In genomic region chr9:105114956-105115728, GRCh38 we compare ENCODE assay signal across 8 cellular contexts.
DNase-seq lines count a peak whose midpoint lies in the region; ATAC-seq and FAIRE-seq lines count a peak whose summit lies in the region.

No MANE protein-coding gene starts in this region.

- intact Hi-C loops in activated T-helper 2 cell treated with anti-CD3 and anti-CD28 coated beads, Interferon-gamma antibody, Interleukin-2, Interleukin-4, amounts not matched to agents 10 μg/mL and 5 μg/mL and 100 μg/mL, durations not matched to agents 14 hours and 24 hours and 36 hours (cut with micrococcal nuclease) = no loop called here

- H3K27me3 Mint-ChIP-seq in activated T-cell treated with anti-CD3 and anti-CD28 coated beads, Interleukin-2, amount 50 U/mL, for 72 hours (ENCODE audit: low read depth) = no peaks in the 10 kb centered on the region
- peaks cover under 1% of the 10 kb centered on the region for H3K27me3 Mint-ChIP-seq in memory B cell
- H3K27me3 Mint-ChIP-seq in activated T-helper 2 cell treated with anti-CD3 and anti-CD28 coated beads, Interferon-gamma antibody, Interleukin-2, Interleukin-4, amounts not matched to agents 10 μg/mL and 5 μg/mL and 100 μg/mL, durations not matched to agents 14 hours and 24 hours and 36 hours (ENCODE audit: low read depth) = peaks cover 2% of the 10 kb centered on the region

- H3K36me3 Mint-ChIP-seq in activated T-cell treated with anti-CD3 and anti-CD28 coated beads, Interleukin-2, amount 50 U/mL, for 72 hours (ENCODE audit: insufficient read depth in 2 of 2) = no peaks in the 10 kb centered on the region
- H3K36me3 Mint-ChIP-seq in memory B cell = no peaks in the 10 kb centered on the region
- no peaks in the 10 kb centered on the region for H3K36me3 Mint-ChIP-seq in activated T-helper 2 cell treated with anti-CD3 and anti-CD28 coated beads, Interferon-gamma antibody, Interleukin-2, Interleukin-4, amounts not matched to agents 10 μg/mL and 5 μg/mL and 100 μg/mL, durations not matched to agents 14 hours and 24 hours and 36 hours (ENCODE audit: low read depth)

- no peak for FAIRE-seq in frontal cortex (lab: Jason Lieb, UNC)

- H3K9me3 Mint-ChIP-seq in activated T-cell treated with anti-CD3 and anti-CD28 coated beads, Interleukin-2, amount 50 U/mL, for 72 hours = no peaks in the 10 kb centered on the region
- H3K9me3 Mint-ChIP-seq in memory B cell = no peaks in the 10 kb centered on the region
- H3K9me3 Mint-ChIP-seq in activated T-helper 2 cell treated with anti-CD3 and anti-CD28 coated beads, Interferon-gamma antibody, Interleukin-2, Interleukin-4, amounts not matched to agents 10 μg/mL and 5 μg/mL and 100 μg/mL, durations not matched to agents 14 hours and 24 hours and 36 hours = no peaks in the 10 kb centered on the region

- ATAC-seq in GM21390 (IDR thresholded peaks at IDR 0.05; ENCODE audit: unreplicated experiment) (peak; percentile 72), memory B cell (ENCODE audit: low read depth) (peak; percentile 89)
- peak; percentile 74 to 79 for ATAC-seq in activated T-cell treated with anti-CD3 and anti-CD28 coated beads, Interleukin-2, amount 50 U/mL, for 72 hours (replicated peaks in 1 of 2)

- H3K27ac Mint-ChIP-seq in activated T-cell treated with anti-CD3 and anti-CD28 coated beads, Interleukin-2, amount 50 U/mL, for 72 hours = peak overlapping the region; percentile 17
- H3K27ac Mint-ChIP-seq in memory B cell = no peak overlapping the region
- H3K27ac Mint-ChIP-seq in activated T-helper 2 cell treated with anti-CD3 and anti-CD28 coated beads, Interferon-gamma antibody, Interleukin-2, Interleukin-4, amounts not matched to agents 10 μg/mL and 5 μg/mL and 100 μg/mL, durations not matched to agents 14 hours and 24 hours and 36 hours = no peak overlapping the region

- H3K4me1 Mint-ChIP-seq in activated T-cell treated with anti-CD3 and anti-CD28 coated beads, Interleukin-2, amount 50 U/mL, for 72 hours (ENCODE audit: low read depth) = peaks cover 27% of the 10 kb centered on the region
- H3K4me1 Mint-ChIP-seq in memory B cell = peaks cover 21% of the 10 kb centered on the region
- peaks cover 10% of the 10 kb centered on the region for H3K4me1 Mint-ChIP-seq in activated T-helper 2 cell treated with anti-CD3 and anti-CD28 coated beads, Interferon-gamma antibody, Interleukin-2, Interleukin-4, amounts not matched to agents 10 μg/mL and 5 μg/mL and 100 μg/mL, durations not matched to agents 14 hours and 24 hours and 36 hours (ENCODE audit: low read depth)

- in situ Hi-C loops in KBM-7 (cut with MboI; ENCODE audit: low pct_unique_long_range_greater_than_20kb, low sequenced_read_pairs) = no loop called here

- DNase-seq in EH (ENCODE audit: low read depth) = peak; percentile 76
- DNase-seq in KBM-7 = peak; percentile 92
- peak; percentile 23 to 31 for DNase-seq in activated T-cell treated with anti-CD3 and anti-CD28 coated beads, Interleukin-2, amount 50 U/mL, for 72 hours
- no peak for DNase-seq in memory B cell (ENCODE audit: low spot score in 2 of 2)
- no peak for DNase-seq in activated T-helper 2 cell treated with anti-CD3 and anti-CD28 coated beads, Interferon-gamma antibody, Interleukin-2, Interleukin-4, amounts not matched to agents 10 μg/mL and 5 μg/mL and 100 μg/mL, durations not matched to agents 14 hours and 24 hours and 36 hours (ENCODE audit: low spot score)
- DNase-seq in NCI-H2081 treated with DMSO at 0.1 percent for 48 hours (lab: John Stamatoyannopoulos, UW) = no peak
- DNase-seq in frontal cortex (ENCODE audit: low spot score in 2 of 2) = no peak

- peak overlapping the region; percentile 45 to 53 for H3K4me3 Mint-ChIP-seq in activated T-cell treated with anti-CD3 and anti-CD28 coated beads, Interleukin-2, amount 50 U/mL, for 72 hours
- H3K4me3 Mint-ChIP-seq in memory B cell = no peak overlapping the region
- no peak overlapping the region for H3K4me3 Mint-ChIP-seq in activated T-helper 2 cell treated with anti-CD3 and anti-CD28 coated beads, Interferon-gamma antibody, Interleukin-2, Interleukin-4, amounts not matched to agents 10 μg/mL and 5 μg/mL and 100 μg/mL, durations not matched to agents 14 hours and 24 hours and 36 hours (ENCODE audit: low read depth)

Comparison
In these comparisons a context has a peak if more than half of its experiments do, and no peak if none do; other contexts are left out.
1. DNase-seq: peak in EH (single experiment), KBM-7 (single experiment) and activated T-cell treated with anti-CD3 and anti-CD28 coated beads, Interleukin-2, amount 50 U/mL, for 72 hours (2 of 2); none in memory B cell (0 of 2), activated T-helper 2 cell treated with anti-CD3 and anti-CD28 coated beads, Interferon-gamma antibody, Interleukin-2, Interleukin-4, amounts not matched to agents 10 μg/mL and 5 μg/mL and 100 μg/mL, durations not matched to agents 14 hours and 24 hours and 36 hours (single experiment), NCI-H2081 treated with DMSO at 0.1 percent for 48 hours (single experiment) and frontal cortex (0 of 2).
2. H3K4me3 Mint-ChIP-seq: peak in activated T-cell treated with anti-CD3 and anti-CD28 coated beads, Interleukin-2, amount 50 U/mL, for 72 hours (2 of 2); none in memory B cell (single experiment) and activated T-helper 2 cell treated with anti-CD3 and anti-CD28 coated beads, Interferon-gamma antibody, Interleukin-2, Interleukin-4, amounts not matched to agents 10 μg/mL and 5 μg/mL and 100 μg/mL, durations not matched to agents 14 hours and 24 hours and 36 hours (single experiment).
3. Peak in every context shown above with its lines, with median percentiles within 50 percentile points of each other: ATAC-seq.